1 cellular context compared by ENCODE assay signal in genomic region chr16:23821875-23822688, GRCh38.
A peak's percentile ranks its signal among the peaks of the same experiment; 100 is the strongest.
TF ChIP-seq lines count a peak whose summit lies in the region.

No MANE protein-coding gene starts in this region.

TF ChIP-seq in K562, 482 proteins besides CTCF, POLR2A, EP300 and RAD21 (continued from another document and continues in another):
- peak; percentile 39 to 82; a peak in 3 of 4 replicates for TF ChIP-seq MNT (conservative IDR thresholded peaks at IDR 0.05)
- TF ChIP-seq SAFB (IDR thresholded peaks at IDR 0.05; ENCODE audit: borderline replicate concordance, low read depth, low read length) = no peak
- no peak for TF ChIP-seq ZSCAN29 (IDR thresholded peaks at IDR 0.05)
- no peak for TF ChIP-seq HEY1 (CRISPR knock-in tag; IDR thresholded peaks at IDR 0.05; ENCODE audit: borderline replicate concordance)
- no peak for TF ChIP-seq BRD9 (IDR thresholded peaks at IDR 0.05; ENCODE audit: low read depth, partially characterized antibody)
- peak in 1 of 2 experiments; percentile 69; a peak in 1 of 4 replicates for TF ChIP-seq ZMIZ1 (IDR thresholded peaks at IDR 0.05; ENCODE audit: low read depth in 2 of 2, low read length in 2 of 2)
- peak; percentile 87 for TF ChIP-seq TAF9B (IDR thresholded peaks at IDR 0.05; ENCODE audit: partially characterized antibody)
- peak; percentile 86; the same call in 1 of the 2 replicates for TF ChIP-seq SMARCE1 (IDR thresholded peaks at IDR 0.05)
- TF ChIP-seq CC2D1A (IDR thresholded peaks at IDR 0.05) = peak; percentile 83; the same call in 1 of the 2 replicates
- no peak for TF ChIP-seq CREB5 (CRISPR knock-in tag; IDR thresholded peaks at IDR 0.05)
- TF ChIP-seq JUND (IDR thresholded peaks at IDR 0.05; ENCODE audit: borderline replicate concordance, low read depth, low read length) = peak; percentile 85
- peak; percentile 82; the same call in 1 of the 3 replicates for TF ChIP-seq JUND (tag; IDR thresholded peaks at IDR 0.05; ENCODE audit: borderline replicate concordance, low read depth, low read length)
- no peak for TF ChIP-seq ZNF263 (CRISPR knock-in tag; IDR thresholded peaks at IDR 0.05; ENCODE audit: borderline replicate concordance)
- peak; percentile 97 for TF ChIP-seq ZNF592 (IDR thresholded peaks at IDR 0.05)
- peak; percentile 34; the same call in 1 of the 2 replicates for TF ChIP-seq RUNX1 (IDR thresholded peaks at IDR 0.05; ENCODE audit: low read depth)
- TF ChIP-seq RB1 (IDR thresholded peaks at IDR 0.05; ENCODE audit: low read depth) = no peak
- no peak for TF ChIP-seq ZNF57 (CRISPR knock-in tag; IDR thresholded peaks at IDR 0.05)
- peak; percentile 79 for TF ChIP-seq HMBOX1 (IDR thresholded peaks at IDR 0.05)
- TF ChIP-seq RBM25 (IDR thresholded peaks at IDR 0.05; ENCODE audit: low read depth, low read length, severe bottlenecking) = peak; percentile 28
- peak; percentile 64 for TF ChIP-seq FOSL1 (tag; conservative IDR thresholded peaks at IDR 0.05)
- peak in 1 of 2 experiments; percentile 57; a peak in 1 of 4 replicates for TF ChIP-seq MAZ (CRISPR knock-in tag; conservative IDR thresholded peaks at IDR 0.05 in 1 of 2, IDR thresholded peaks at IDR 0.05 in 1 of 2)
- TF ChIP-seq HNRNPK (IDR thresholded peaks at IDR 0.05; ENCODE audit: low read depth, low read length, poor library complexity, severe bottlenecking) = no peak
- TF ChIP-seq SRSF9 (IDR thresholded peaks at IDR 0.05; ENCODE audit: borderline replicate concordance, low read depth, low read length) = no peak
- TF ChIP-seq ARID3B (CRISPR knock-in tag; IDR thresholded peaks at IDR 0.05; ENCODE audit: borderline replicate concordance) = no peak
- TF ChIP-seq SMAD2 (IDR thresholded peaks at IDR 0.05; ENCODE audit: low read depth, low read length) = no peak
- peak; percentile 51; the same call in 1 of the 2 replicates for TF ChIP-seq TOE1 (IDR thresholded peaks at IDR 0.05; ENCODE audit: borderline replicate concordance)
- TF ChIP-seq TOE1 (CRISPR knock-in tag; IDR thresholded peaks at IDR 0.05; ENCODE audit: borderline replicate concordance, low read depth) = no peak
- no peak for TF ChIP-seq USF1 (CRISPR knock-in tag; IDR thresholded peaks at IDR 0.05)
- peak; percentile 93 for TF ChIP-seq CBFA2T2 (conservative IDR thresholded peaks at IDR 0.05)
- no peak for TF ChIP-seq TSHZ1 (CRISPR knock-in tag; IDR thresholded peaks at IDR 0.05)
- peak; percentile 65 for TF ChIP-seq VEZF1 (CRISPR knock-in tag; IDR thresholded peaks at IDR 0.05)
- TF ChIP-seq MYNN (IDR thresholded peaks at IDR 0.05) = peak; percentile 89
- no peak for TF ChIP-seq MYNN (CRISPR knock-in tag; IDR thresholded peaks at IDR 0.05)
- TF ChIP-seq KDM1A (IDR thresholded peaks at IDR 0.05) = peak; percentile 99
- peak; percentile 28; the same call in 1 of the 2 replicates for TF ChIP-seq GATA2 (CRISPR knock-in tag; IDR thresholded peaks at IDR 0.05)
